Comparison of ENCODE assay signal across 1 cellular context in genomic region chr17:49494937-49495841, GRCh38.
A peak's percentile ranks its signal among the peaks of the same experiment; 100 is the strongest.
TF ChIP-seq lines count a peak whose summit lies in the region.

Gene NGFR (plus strand): TSS chr17:49495293. CDS start chr17:49495418, 125 bp downstream.

TF ChIP-seq in HepG2, 621 proteins besides CTCF, POLR2A, EP300 and RAD21 (continued from another document):
- TF ChIP-seq, protein P1, sequence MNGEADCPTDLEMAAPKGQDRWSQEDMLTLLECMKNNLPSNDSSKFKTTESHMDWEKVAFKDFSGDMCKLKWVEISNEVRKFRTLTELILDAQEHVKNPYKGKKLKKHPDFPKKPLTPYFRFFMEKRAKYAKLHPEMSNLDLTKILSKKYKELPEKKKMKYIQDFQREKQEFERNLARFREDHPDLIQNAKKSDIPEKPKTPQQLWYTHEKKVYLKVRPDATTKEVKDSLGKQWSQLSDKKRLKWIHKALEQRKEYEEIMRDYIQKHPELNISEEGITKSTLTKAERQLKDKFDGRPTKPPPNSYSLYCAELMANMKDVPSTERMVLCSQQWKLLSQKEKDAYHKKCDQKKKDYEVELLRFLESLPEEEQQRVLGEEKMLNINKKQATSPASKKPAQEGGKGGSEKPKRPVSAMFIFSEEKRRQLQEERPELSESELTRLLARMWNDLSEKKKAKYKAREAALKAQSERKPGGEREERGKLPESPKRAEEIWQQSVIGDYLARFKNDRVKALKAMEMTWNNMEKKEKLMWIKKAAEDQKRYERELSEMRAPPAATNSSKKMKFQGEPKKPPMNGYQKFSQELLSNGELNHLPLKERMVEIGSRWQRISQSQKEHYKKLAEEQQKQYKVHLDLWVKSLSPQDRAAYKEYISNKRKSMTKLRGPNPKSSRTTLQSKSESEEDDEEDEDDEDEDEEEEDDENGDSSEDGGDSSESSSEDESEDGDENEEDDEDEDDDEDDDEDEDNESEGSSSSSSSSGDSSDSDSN (CRISPR knock-in tag; IDR thresholded peaks at IDR 0.05): peak; percentile 61; the same call in 1 of the 2 replicates
- TF ChIP-seq KLF12 (CRISPR knock-in tag; IDR thresholded peaks at IDR 0.05; ENCODE audit: borderline replicate concordance) (no peak), ZFP90 (CRISPR knock-in tag; IDR thresholded peaks at IDR 0.05; ENCODE audit: borderline replicate concordance) (no peak), TBX2 (CRISPR knock-in tag; IDR thresholded peaks at IDR 0.05; ENCODE audit: borderline replicate concordance) (no peak), HNRNPLL (IDR thresholded peaks at IDR 0.05; ENCODE audit: low read depth, low read length, poor library complexity, severe bottlenecking) (peak; percentile 15), MYPOP (CRISPR knock-in tag; IDR thresholded peaks at IDR 0.05) (peak; percentile 94), ZSCAN20 (CRISPR knock-in tag; IDR thresholded peaks at IDR 0.05; ENCODE audit: borderline replicate concordance) (0 out of 2 replicates have a peak, but pooled peaks have one; percentile 36), HBP1 (CRISPR knock-in tag; IDR thresholded peaks at IDR 0.05; ENCODE audit: low read depth) (no peak), SNRNP70 (IDR thresholded peaks at IDR 0.05; ENCODE audit: low read depth, low read length) (no peak), ZNF800 (CRISPR knock-in tag; IDR thresholded peaks at IDR 0.05) (peak; percentile 70; the same call in 1 of the 2 replicates), PATZ1 (CRISPR knock-in tag; IDR thresholded peaks at IDR 0.05) (peak; percentile 86), ZNF687 (CRISPR knock-in tag; IDR thresholded peaks at IDR 0.05) (peak; percentile 39; the same call in 1 of the 2 replicates), GABPB1 (CRISPR knock-in tag; IDR thresholded peaks at IDR 0.05) (peak; percentile 33; the same call in 1 of the 2 replicates), MTF2 (CRISPR knock-in tag; IDR thresholded peaks at IDR 0.05; ENCODE audit: borderline replicate concordance) (peak; percentile 30; the same call in 1 of the 2 replicates)
- TF ChIP-seq, protein P2, sequence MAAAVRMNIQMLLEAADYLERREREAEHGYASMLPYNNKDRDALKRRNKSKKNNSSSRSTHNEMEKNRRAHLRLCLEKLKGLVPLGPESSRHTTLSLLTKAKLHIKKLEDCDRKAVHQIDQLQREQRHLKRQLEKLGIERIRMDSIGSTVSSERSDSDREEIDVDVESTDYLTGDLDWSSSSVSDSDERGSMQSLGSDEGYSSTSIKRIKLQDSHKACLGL (CRISPR knock-in tag; IDR thresholded peaks at IDR 0.05): 0 out of 2 replicates have a peak, but pooled peaks have one; percentile 27
TF ChIP-seq in HepG2: peak in this region for 14.
